Comparison of ENCODE assay signal across 29 cellular contexts in genomic region chr1:90154711-90155110, GRCh38.
"Had no signal": no experiment of that assay in that cellular context is flagged by ENCODE, and none has a peak within 500 bp of the region (broad histone marks: within the 10 kb centered on the region; RNA-seq: fewer than 3 reads in every experiment).

No MANE protein-coding gene starts in this region.

- H3K27ac Mint-ChIP-seq: dendritic cell treated with granulocyte-macrophage colony-stimulating factor and Interleukin-4, amounts not matched to agents 40 ng/mL and 50 ng/mL, for 4 days; immature natural killer cell; naive thymus-derived CD8-positive, alpha-beta T cell; nephron progenitor cell; stimulated activated effector memory CD8-positive, alpha-beta T cell treated with anti-CD3 and anti-CD28 coated beads, Interleukin-12 subunit alpha, Interleukin-12 subunit beta, amount 100 ng/mL, for 72 hours had no signal

- H3K27me3 ChIP-seq: esophagus squamous epithelium, ovary, sigmoid colon, stomach, thyroid gland, vagina had no signal

- H3K4me3 Mint-ChIP-seq: dendritic cell treated with granulocyte-macrophage colony-stimulating factor and Interleukin-4, amounts not matched to agents 40 ng/mL and 50 ng/mL, for 4 days; immature natural killer cell; naive thymus-derived CD8-positive, alpha-beta T cell; nephron progenitor cell; stimulated activated effector memory CD8-positive, alpha-beta T cell treated with anti-CD3 and anti-CD28 coated beads, Interleukin-12 subunit alpha, Interleukin-12 subunit beta, amount 100 ng/mL, for 72 hours had no signal

- H3K9me3 Mint-ChIP-seq: stimulated activated effector memory CD8-positive, alpha-beta T cell treated with anti-CD3 and anti-CD28 coated beads, Interleukin-12 subunit alpha, Interleukin-12 subunit beta, amount 100 ng/mL, for 72 hours had no signal

- H3K9me3 ChIP-seq: esophagus squamous epithelium, lower lobe of right lung, ovary, psoas muscle, thyroid gland, vagina had no signal

- H3K4me1 ChIP-seq: esophagus squamous epithelium, heart right ventricle, lower lobe of right lung, psoas muscle, sigmoid colon, stomach, thyroid gland, vagina had no signal

- H3K27ac ChIP-seq: esophagus squamous epithelium, heart right ventricle, lower lobe of right lung, ovary, psoas muscle, sigmoid colon, stomach, thyroid gland, vagina had no signal

- H3K36me3 Mint-ChIP-seq: immature natural killer cell; stimulated activated effector memory CD8-positive, alpha-beta T cell treated with anti-CD3 and anti-CD28 coated beads, Interleukin-12 subunit alpha, Interleukin-12 subunit beta, amount 100 ng/mL, for 72 hours had no signal

- DNase-seq: effector memory CD4-positive, alpha-beta T cell; erythroblast; esophagus squamous epithelium; foreskin melanocyte; glutamatergic neuron; heart right ventricle; hippocampal formation; immature natural killer cell; islet precursor cell; kidney glomerular epithelial cell; left ventricle myocardium superior; lower lobe of right lung; naive thymus-derived CD8-positive, alpha-beta T cell; nephron progenitor cell; occipital lobe; ovary; posterior cingulate gyrus; psoas muscle; right cardiac atrium; sigmoid colon; stimulated activated CD4-positive, alpha-beta T cell treated with anti-CD3 and anti-CD28 coated beads, Interleukin-2, amount 100 ng/mL, for 24 hours; stimulated activated CD4-positive, alpha-beta T cell treated with anti-CD3 and anti-CD28 coated beads, Interleukin-4, amount 100 ng/mL, for 24 hours; stimulated activated naive CD4-positive, alpha-beta T cell treated with Interleukin-2 at 50 U/mL for 16 hours; stomach; thyroid gland; trophoblast cell had no signal

- H3K27me3 Mint-ChIP-seq: dendritic cell treated with granulocyte-macrophage colony-stimulating factor and Interleukin-4, amounts not matched to agents 40 ng/mL and 50 ng/mL, for 4 days had no signal

- H3K4me1 Mint-ChIP-seq: immature natural killer cell; naive thymus-derived CD8-positive, alpha-beta T cell; nephron progenitor cell; stimulated activated effector memory CD8-positive, alpha-beta T cell treated with anti-CD3 and anti-CD28 coated beads, Interleukin-12 subunit alpha, Interleukin-12 subunit beta, amount 100 ng/mL, for 72 hours had no signal

- ATAC-seq: heart right ventricle; left ventricle myocardium superior; lower lobe of right lung; naive thymus-derived CD8-positive, alpha-beta T cell; psoas muscle; right cardiac atrium; stimulated activated effector memory CD8-positive, alpha-beta T cell treated with anti-CD3 and anti-CD28 coated beads, Interleukin-12 subunit alpha, Interleukin-12 subunit beta, amount 100 ng/mL, for 72 hours had no signal

- H3K4me3 ChIP-seq: esophagus squamous epithelium, heart right ventricle, lower lobe of right lung, ovary, psoas muscle, sigmoid colon, stomach, thyroid gland, vagina had no signal

- H3K36me3 ChIP-seq: esophagus squamous epithelium, heart right ventricle, lower lobe of right lung, ovary, sigmoid colon, stomach, thyroid gland, vagina had no signal
